ENCODE assay signal across 21 cellular contexts in genomic region chr12:98845957-98846356, GRCh38.
"Had no signal": no experiment of that assay in that cellular context is flagged by ENCODE, and none has a peak within 500 bp of the region (broad histone marks: within the 10 kb centered on the region; RNA-seq: fewer than 3 reads in every experiment).

No MANE protein-coding gene starts in this region.

- H3K27ac ChIP-seq: cardiac muscle cell, right lobe of liver, skin epidermis, stomach, suprapubic skin, transverse colon had no signal

- H3K27me3 ChIP-seq: cardiac muscle cell, right lobe of liver, stomach, suprapubic skin, transverse colon had no signal

- H3K4me1 ChIP-seq: right lobe of liver, stomach, suprapubic skin, transverse colon had no signal

- H3K9me3 ChIP-seq: right lobe of liver, stomach, suprapubic skin, transverse colon had no signal

- H3K36me3 ChIP-seq: cardiac muscle cell, right lobe of liver, stomach, suprapubic skin, transverse colon had no signal

- H3K4me3 ChIP-seq: cardiac muscle cell, right lobe of liver, skin epidermis, stomach, suprapubic skin, transverse colon had no signal

- FAIRE-seq: frontal cortex, urothelium cell line had no signal

- DNase-seq: activated CD4-positive, alpha-beta memory T cell treated with anti-CD3 and anti-CD28 coated beads for 36 hours; activated CD4-positive, alpha-beta T cell treated with anti-CD3 and anti-CD28 coated beads for 4 hours; activated CD4-positive, CD25-positive, alpha-beta regulatory T cell; activated naive CD4-positive, alpha-beta T cell treated with Interleukin-2 at 50 U/mL for 16 hours; activated naive CD8-positive, alpha-beta T cell treated with anti-CD3 and anti-CD28 coated beads for 36 hours; activated T-cell treated with anti-CD3 and anti-CD28 coated beads, Interleukin-2, amount 50 U/mL, for 48 hours; effector CD8-positive, alpha-beta T cell; glutamatergic neuron; hippocampal formation; left ventricle myocardium superior; nucleus accumbens; posterior cingulate gyrus; right lobe of liver; stimulated activated CD4-positive, alpha-beta T cell treated with anti-CD3 and anti-CD28 coated beads, Interleukin-2, amount 100 ng/mL, for 24 hours; stomach; transverse colon had no signal
